ENCODE assay signal across 11 cellular contexts in the genomic region with DNA sequence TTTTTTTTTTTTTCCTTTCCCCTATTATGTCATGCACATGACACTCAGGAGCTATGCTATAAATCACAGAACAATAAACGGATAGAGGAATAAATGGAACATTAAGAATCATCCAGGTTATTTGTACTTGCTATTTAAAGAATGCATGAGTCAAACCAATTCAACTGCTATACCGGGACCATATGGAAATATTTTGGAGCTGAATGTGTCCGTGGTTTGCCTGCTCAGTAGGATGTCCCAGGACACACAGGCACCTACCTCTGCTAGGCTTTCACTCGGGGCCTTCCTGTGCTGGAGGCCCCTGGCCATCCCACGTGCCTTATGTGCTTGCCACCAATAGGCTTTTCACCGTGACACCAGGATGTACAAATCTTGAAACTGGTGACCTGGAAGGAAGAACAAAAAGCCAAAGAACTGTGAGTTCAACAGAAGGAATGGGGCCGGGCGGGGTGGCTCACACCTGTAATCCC. TPM values are rescaled to one million over a fixed set of nuclear protein-coding genes. Genes with fewer than 3 reads are reported as not detected.
DNase-seq lines count a peak whose midpoint lies in the region; ATAC-seq, FAIRE-seq and TF ChIP-seq lines count a peak whose summit lies in the region.
"Had no signal": no experiment of that assay in that cellular context is flagged by ENCODE, and none has a peak within 500 bp of the region (broad histone marks: within the 10 kb centered on the region; RNA-seq: fewer than 3 reads in every experiment).

No MANE protein-coding gene starts in this region.

- peak; percentile 67 to 77 for ATAC-seq in A549
- no peak for ATAC-seq in K562
- peak; percentile 15 for ATAC-seq in left lung
- ATAC-seq in GM18505 (IDR thresholded peaks at IDR 0.05; ENCODE audit: unreplicated experiment) = no peak
- ATAC-seq: activated CD8-positive, alpha-beta T cell treated with anti-CD3 and anti-CD28 coated beads for 36 hours had no signal

- no peak overlapping the region for H3K4me3 ChIP-seq in A549
- no peak overlapping the region for H3K4me3 ChIP-seq in K562
- no peak overlapping the region for H3K4me3 ChIP-seq in left lung

- H3K9me1 ChIP-seq in K562 (ENCODE audit: control insufficient read depth, insufficient read depth, low read length) = no peaks in the 10 kb centered on the region

- FAIRE-seq in A549 (lab: Jason Lieb, UNC) = no peak
- no peak for FAIRE-seq in K562 (lab: Jason Lieb, UNC)

- 26% methylated on average over 8 of the region's 8 CpGs for WGBS in A549 (ENCODE audit: missing lambda C conversion rate)
- whole genome bisulfite sequencing in K562 (ENCODE audit: insufficient coverage, low coverage, missing lambda C conversion rate) = 69% methylated on average over 8 of the region's 8 CpGs

- H3K9ac ChIP-seq in K562 (ENCODE audit: insufficient read depth in 1 of 2, low read depth in 2 of 2, low read length in 2 of 2) = no peak overlapping the region

- no peaks in the 10 kb centered on the region for H3K79me2 ChIP-seq in K562 (ENCODE audit: control insufficient read depth, insufficient read depth, low read length)

- DNase-seq in A549 (ENCODE audit: low read depth in 1 of 2, low spot score in 1 of 2) (peak; percentile 89 to 97), HK-2 (ENCODE audit: unreplicated experiment) (peak; percentile 89), K562 (ENCODE audit: extremely low read depth in 1 of 4, low spot score in 3 of 4) (no peak), left lung (no peak), NCI-H1436 treated with DMSO at 0.1 percent for 48 hours (lab: John Stamatoyannopoulos, UW) (no peak)
- no peak for DNase-seq in stimulated activated naive CD4-positive, alpha-beta T cell (lab: John Stamatoyannopoulos, UW)
- no peak for DNase-seq in T-helper 2 cell treated with Interferon-gamma antibody and Interleukin-4, amounts not matched to agents 5 μg/mL and 100 μg/mL, for 36 hours (ENCODE audit: low spot score)
- DNase-seq: activated CD8-positive, alpha-beta T cell treated with anti-CD3 and anti-CD28 coated beads for 36 hours; DND-41; glutamatergic neuron had no signal

- H3K9me3 ChIP-seq in A549 (no peaks in the 10 kb centered on the region), K562 (replicated peaks; ENCODE audit: control insufficient read depth, insufficient read depth, low read depth, low read length) (no peaks in the 10 kb centered on the region), left lung (no peaks in the 10 kb centered on the region)

- no peak; a peak in 1 of 5 replicates for TF ChIP-seq RAD21 in A549 (conservative IDR thresholded peaks at IDR 0.05 in 1 of 2, IDR thresholded peaks at IDR 0.05 in 1 of 2)
- no peak for TF ChIP-seq RAD21 in K562 (CRISPR knock-in tag; conservative IDR thresholded peaks at IDR 0.05 in 1 of 2, IDR thresholded peaks at IDR 0.05 in 1 of 2)

- H3K9me3 Mint-ChIP-seq in T-helper 2 cell treated with Interferon-gamma antibody and Interleukin-4, amounts not matched to agents 5 μg/mL and 100 μg/mL, for 36 hours = no peaks in the 10 kb centered on the region
- H3K9me3 Mint-ChIP-seq: activated CD8-positive, alpha-beta T cell treated with anti-CD3 and anti-CD28 coated beads for 36 hours had no signal

- H3K4me2 ChIP-seq in A549 = peak overlapping the region; percentile 62
- no peak overlapping the region for H3K4me2 ChIP-seq in K562 (ENCODE audit: insufficient read depth, low read length)

- in situ Hi-C loops in K562 (cut with MboI) = no loop called here

- no peaks in the 10 kb centered on the region for H3K27me3 Mint-ChIP-seq in T-helper 2 cell treated with Interferon-gamma antibody and Interleukin-4, amounts not matched to agents 5 μg/mL and 100 μg/mL, for 36 hours (ENCODE audit: low read depth)
- H3K27me3 Mint-ChIP-seq: activated CD8-positive, alpha-beta T cell treated with anti-CD3 and anti-CD28 coated beads for 36 hours had no signal

- no peak for TF ChIP-seq CTCF in A549 (IDR thresholded peaks at IDR 0.05)
- TF ChIP-seq CTCF in K562 (IDR thresholded peaks at IDR 0.05 in 2 of 3, conservative IDR thresholded peaks at IDR 0.05 in 1 of 3; ENCODE audit: insufficient read depth in 2 of 3, low read depth in 1 of 3, low read length in 3 of 3) = no peak
- TF ChIP-seq CTCF in left lung (IDR thresholded peaks at IDR 0.05) = no peak

- H3K4me1 ChIP-seq in A549 = peaks cover 69% of the 10 kb centered on the region
- peaks cover 30 to 46% of the 10 kb centered on the region in 2 experiments for H3K4me1 ChIP-seq in K562 (replicated peaks in 1 of 2; ENCODE audit: control insufficient read depth in 2 of 2, insufficient read depth in 2 of 2, low read length in 2 of 2)
- peaks cover 18 to 82% of the 10 kb centered on the region in 2 donors for H3K4me1 ChIP-seq in left lung

- H3K36me3 Mint-ChIP-seq in T-helper 2 cell treated with Interferon-gamma antibody and Interleukin-4, amounts not matched to agents 5 μg/mL and 100 μg/mL, for 36 hours (ENCODE audit: low read depth) = no peaks in the 10 kb centered on the region

- no peaks in the 10 kb centered on the region for H4K20me1 ChIP-seq in K562 (replicated peaks; ENCODE audit: control insufficient read depth, insufficient read depth, low read length)

- no peak overlapping the region for H3K27ac Mint-ChIP-seq in T-helper 2 cell treated with Interferon-gamma antibody and Interleukin-4, amounts not matched to agents 5 μg/mL and 100 μg/mL, for 36 hours
- H3K27ac Mint-ChIP-seq: activated CD8-positive, alpha-beta T cell treated with anti-CD3 and anti-CD28 coated beads for 36 hours had no signal

- intact Hi-C loops in K562 (cut with micrococcal nuclease) (loop anchor here (5.0 kb wide), 1 partner anchor 38 kb away; no protein-coding TSS in a partner anchor), left lung (cut with DNase I) (no loop called here)

- no peak for TF ChIP-seq POLR2A in A549 (IDR thresholded peaks at IDR 0.05; ENCODE audit: low read length)
- no peak for TF ChIP-seq POLR2A in K562 (conservative IDR thresholded peaks at IDR 0.05)
- TF ChIP-seq POLR2A in GM18505 (IDR thresholded peaks at IDR 0.05; ENCODE audit: borderline replicate concordance, extremely low read depth, insufficient read depth, insufficient read length) = no peak

- peak in 1 of 2 experiments; percentile 53; a peak in 2 of 5 replicates for TF ChIP-seq EP300 in A549 (IDR thresholded peaks at IDR 0.05)
- no peak for TF ChIP-seq EP300 in K562 (IDR thresholded peaks at IDR 0.05; ENCODE audit: low read length)

- CTCF ChIA-PET in A549 (lab: Yijun Ruan, JAX) (interaction anchor here (0.7 to 11.6 kb wide), 10 partner anchors 10 to 108 kb away, joined by 3 to 121 read pairs (median 4); no protein-coding TSS in a partner anchor), K562 (lab: Yijun Ruan, JAX; ENCODE audit: low intra/inter-chr PET ratio) (no interaction called here)

- no peaks in the 10 kb centered on the region for H3K27me3 ChIP-seq in K562 (ENCODE audit: control insufficient read depth in 2 of 2, insufficient read depth in 2 of 2, low read length in 2 of 2)
- no peaks in the 10 kb centered on the region for H3K27me3 ChIP-seq in left lung

- no peaks in the 10 kb centered on the region for H3K36me3 ChIP-seq in K562 (ENCODE audit: control insufficient read depth, insufficient read depth, low read length)
- no peaks in the 10 kb centered on the region for H3K36me3 ChIP-seq in left lung

- POLR2A ChIA-PET in A549 (lab: Yijun Ruan, JAX) (interaction anchor here (0.8 to 2.2 kb wide), 4 partner anchors 15 to 37 kb away, joined by 3 to 22 read pairs (median 4); partner anchors contain the start of gene SEC14L1), K562 (lab: Yijun Ruan, JAX) (interaction anchor here (1.6 kb wide), 1 partner anchor 15 kb away, joined by 9 read pairs; the partner anchor contains the start of gene SEC14L1)

- H3K27ac ChIP-seq in A549 = peak overlapping the region; percentile 70 to 81
- no peak overlapping the region for H3K27ac ChIP-seq in K562 (ENCODE audit: extremely low read depth, low read depth, low read length)
- peak overlapping the region; percentile 46 to 77 for H3K27ac ChIP-seq in left lung

- H3K4me3 Mint-ChIP-seq in T-helper 2 cell treated with Interferon-gamma antibody and Interleukin-4, amounts not matched to agents 5 μg/mL and 100 μg/mL, for 36 hours = no peak overlapping the region
- H3K4me3 Mint-ChIP-seq: activated CD8-positive, alpha-beta T cell treated with anti-CD3 and anti-CD28 coated beads for 36 hours had no signal

- peaks cover 34% of the 10 kb centered on the region for H3K4me1 Mint-ChIP-seq in T-helper 2 cell treated with Interferon-gamma antibody and Interleukin-4, amounts not matched to agents 5 μg/mL and 100 μg/mL, for 36 hours (ENCODE audit: low read depth)

- no TSS peak for BruUV-seq in K562 (replicated peaks; lab: Mats Ljungman, UMichigan)

- H2AFZ ChIP-seq in K562 (ENCODE audit: low read depth, low read length) = peak overlapping the region; percentile 34; the same call in 1 of the 2 replicates

TF ChIP-seq in K562, 482 proteins besides CTCF, POLR2A, EP300 and RAD21 (continues in another document):
- TF ChIP-seq MEIS2 (IDR thresholded peaks at IDR 0.05; ENCODE audit: partially characterized antibody) = peak; percentile 23
- TF ChIP-seq RBM17 (IDR thresholded peaks at IDR 0.05; ENCODE audit: borderline replicate concordance, low read depth, low read length) = no peak
- TF ChIP-seq TEAD2 (tag; IDR thresholded peaks at IDR 0.05) = no peak

RNA-seq across cellular contexts. Expression of gene SEC14L1, which starts 15.3 kb away (rescaled TPM):
- polyA plus RNA-seq in A549 (2011; rRNA removed) (27.5 and 29.1 TPM in 2 replicates), A549 (2017; fragmentation: RNase III; extraction: RNeasy Plus Mini Kit Qiagen cat#74134 plus additional on column Dnase treatment) (32.2 to 40.4 TPM (median 40.4 TPM) in 3 replicates), K562 (2011; rRNA removed) (20.6 and 33.1 TPM in 2 replicates), K562 (2014; fragmentation: Illumina TruSeq; extraction: Trizol) (27.0 and 27.6 TPM in 2 replicates), K562 (2014; fragmentation: Nextera tagmentation; extraction: Ambion mirVana) (1 to 10 TPM; 3.1 to 4.1 TPM), K562 (2014; rRNA removed) (16.3 and 16.7 TPM in 2 replicates)
- 13.9 and 26.0 TPM in 2 replicates for polyA plus RNA-seq in A549 (2012; cell fraction: cytosol; rRNA removed)
- 24.6 and 30.1 TPM in 2 replicates for polyA plus RNA-seq in A549 (2012; cell fraction: nucleus; rRNA removed)
- 11.3 and 21.8 TPM in 2 replicates for polyA minus RNA-seq in A549 (2011; rRNA and poly(A)+ RNA removed)
- 109 and 129 TPM in 2 replicates for total RNA-seq in K562 (2011; cell fraction: chromatin; rRNA removed; ENCODE audit: low replicate concordance)
- 35.9 and 51.7 TPM in 2 replicates for total RNA-seq in K562 (2011; cell fraction: nucleolus; rRNA removed)
- total RNA-seq in K562 (2011; cell fraction: nucleoplasm; rRNA removed) = 51.8 and 54.6 TPM in 2 replicates
- total RNA-seq in K562 (2014; rRNA removed) (10.9 and 14.8 TPM in 2 replicates), K562 (2014; rRNA removed; fragmentation: Illumina TruSeq; extraction: Trizol) (14.0 and 14.5 TPM in 2 replicates), K562 (2015; rRNA removed; fragmentation: Illumina TruSeq; extraction: Trizol) (14.8 and 15.2 TPM in 2 replicates), K562 (2021) (38.4 and 39.7 TPM in 2 replicates), left lung (100 to 1,000 TPM in 1 of 2 donors, 10 to 100 TPM in 1; 84.7 to 151 TPM)
- 15.2 and 43.7 TPM in 2 replicates for polyA plus RNA-seq in K562 (2011; cell fraction: cytosol; rRNA removed)
- 28.8 and 53.9 TPM in 2 replicates for polyA plus RNA-seq in K562 (2011; cell fraction: nucleus; rRNA removed)
- 25.9 and 29.6 TPM in 2 replicates for polyA plus RNA-seq in K562 (2012)
- polyA minus RNA-seq in K562 (2011; rRNA and poly(A)+ RNA removed) = 37.5 and 51.6 TPM in 2 replicates
- polyA minus RNA-seq in K562 (2011; cell fraction: cytosol; rRNA and poly(A)+ RNA removed) = 29.5 and 45.5 TPM in 2 replicates
- polyA minus RNA-seq in K562 (2011; cell fraction: nucleus; rRNA and poly(A)+ RNA removed) = 18.3 and 26.1 TPM in 2 replicates

Comparison
In these comparisons a context has a peak if more than half of its experiments do, and no peak if none do; other contexts are left out.
1. ATAC-seq: peak in A549 (2 of 2) and left lung (single experiment); none in K562 (single experiment) and GM18505 (single experiment).
2. DNase-seq: peak in A549 (2 of 2) and HK-2 (single experiment); none in K562 (0 of 4), left lung (0 of 2), stimulated activated naive CD4-positive, alpha-beta T cell (0 of 6), NCI-H1436 treated with DMSO at 0.1 percent for 48 hours (single experiment) and T-helper 2 cell treated with Interferon-gamma antibody and Interleukin-4, amounts not matched to agents 5 μg/mL and 100 μg/mL, for 36 hours (single experiment).
3. Of the 35 proteins assayed by ChIP-seq in both K562 and A549: peak only in K562: none; only in A549: E2F6, JUN, JUNB, MAFK, MAX, SMC3 and 1 more; in both: none; in neither: 26; mixed calls (peak in some experiments, not most) for 2.